ENCODE assay signal across 8 cellular contexts in genomic region chr4:185209031-185209851, GRCh38. TPM values are rescaled to one million over a fixed set of nuclear protein-coding genes. Genes with fewer than 3 reads are reported as not detected.
A peak's percentile ranks its signal among the peaks of the same experiment; 100 is the strongest.
DNase-seq lines count a peak whose midpoint lies in the region; ATAC-seq and TF ChIP-seq lines count a peak whose summit lies in the region.

Gene SNX25 (plus strand): TSS chr4:185209598. CDS start chr4:185209827, 229 bp downstream.

- no peaks in the 10 kb centered on the region for H3K36me3 ChIP-seq in NT2/D1 (ENCODE audit: insufficient read depth, insufficient read length, low read length)
- H3K36me3 ChIP-seq in mucosa of descending colon (ENCODE audit: low read depth): no peaks in the 10 kb centered on the region

- intact Hi-C loops in mucosa of descending colon (cut with DNase I, micrococcal nuclease): no loop called here

- H3K4me3 ChIP-seq in NT2/D1 (ENCODE audit: insufficient read length, low read depth): peak within 1 kb of the TSS; percentile 59
- peak within 1 kb of the TSS; percentile 63 for H3K4me3 ChIP-seq in mucosa of descending colon

- DNase-seq in C1 segment of cervical spinal cord (lab: John Stamatoyannopoulos, UW) (peak; percentile 18 to 93 (median 72)), GM19238 (ENCODE audit: insufficient read length, low spot score) (peak; percentile 74), NT2/D1 (ENCODE audit: low read depth, low spot score) (peak; percentile 52), activated T-cell treated with anti-CD3 and anti-CD28 coated beads for 4 hours (peak; percentile 82), epithelial cell of prostate (ENCODE audit: low read depth, low spot score) (no peak), mucosa of descending colon (peak; percentile 91 to 94 (median 93))
- peak; percentile 72 to 79 for DNase-seq in stimulated activated CD8-positive, alpha-beta memory T cell treated with anti-CD3 and anti-CD28 coated beads, Interleukin-4, amount 100 ng/mL, for 4 hours (ENCODE audit: low read depth in 2 of 2, low spot score in 1 of 2)

- TF ChIP-seq CTCF in mucosa of descending colon (IDR thresholded peaks at IDR 0.05): no peak

- peak within 1 kb of the TSS; percentile 74 for H3K9ac ChIP-seq in NT2/D1 (ENCODE audit: insufficient read length, low read depth)

- H3K4me1 ChIP-seq in NT2/D1 (ENCODE audit: insufficient read depth, insufficient read length) (no peaks in the 10 kb centered on the region), mucosa of descending colon (ENCODE audit: low read depth) (peaks cover 13% of the 10 kb centered on the region)

- ATAC-seq in HG03439 (IDR thresholded peaks at IDR 0.05; ENCODE audit: unreplicated experiment) (peak; percentile 71), mucosa of descending colon (peak; percentile 97)

- H3K9me3 ChIP-seq in NT2/D1 (ENCODE audit: insufficient read depth, low read length) (no peaks in the 10 kb centered on the region), mucosa of descending colon (no peaks in the 10 kb centered on the region)

- peaks cover 23% of the 10 kb centered on the region for H3K27me3 ChIP-seq in NT2/D1 (ENCODE audit: insufficient read depth, insufficient read length)

- H3K27ac ChIP-seq in epithelial cell of prostate: peak within 1 kb of the TSS; percentile 9

RNA-seq across cellular contexts. Expression of gene SNX25, which starts in this region (rescaled TPM):
- total RNA-seq in mucosa of descending colon: 10 to 100 TPM; 10.8 to 29.7 (median 16.8) TPM
